9 cellular contexts compared by ENCODE assay signal in genomic region chr1:62800825-62801306, GRCh38. TPM values are rescaled to one million over a fixed set of nuclear protein-coding genes. Genes with fewer than 3 reads are reported as not detected.
DNase-seq lines count a peak whose midpoint lies in the region; ATAC-seq and TF ChIP-seq lines count a peak whose summit lies in the region.
"Had no signal": no experiment of that assay in that cellular context is flagged by ENCODE, and none has a peak within 500 bp of the region (broad histone marks: within the 10 kb centered on the region; RNA-seq: fewer than 3 reads in every experiment).

No MANE protein-coding gene starts in this region.

- DNase-seq in EH (ENCODE audit: low read depth) (peak; percentile 44), kidney glomerular epithelial cell (lab: John Stamatoyannopoulos, UW) (no peak), NK-92 (lab: John Stamatoyannopoulos, UW; ENCODE audit: unreplicated experiment) (no peak), smooth muscle cell (lab: John Stamatoyannopoulos, UW; ENCODE audit: unreplicated experiment) (no peak), NCI-H226 (no peak)
- DNase-seq in activated CD8-positive, alpha-beta T cell treated with anti-CD3 and anti-CD28 coated beads for 36 hours = no peak
- DNase-seq: pancreas had no signal

- no peak for TF ChIP-seq CTCF in activated CD8-positive, alpha-beta T cell treated with anti-CD3 and anti-CD28 coated beads for 36 hours (IDR thresholded peaks at IDR 0.05)
- TF ChIP-seq CTCF in smooth muscle cell (IDR thresholded peaks at IDR 0.05; ENCODE audit: borderline replicate concordance, insufficient read depth, poor library complexity, severe bottlenecking) = no peak

- 92% methylated on average over 3 of the region's 3 CpGs for WGBS in smooth muscle cell (ENCODE audit: low lambda C conversion rate)

- H3K9me3 Mint-ChIP-seq in activated CD8-positive, alpha-beta T cell treated with anti-CD3 and anti-CD28 coated beads for 36 hours = peaks cover 2% of the 10 kb centered on the region

- H2AFZ ChIP-seq in smooth muscle cell (ENCODE audit: low read depth) = no peak overlapping the region

- H3K27me3 Mint-ChIP-seq in activated CD8-positive, alpha-beta T cell treated with anti-CD3 and anti-CD28 coated beads for 36 hours = no peaks in the 10 kb centered on the region

- H3K4me3 ChIP-seq in smooth muscle cell = no peak overlapping the region
- H3K4me3 ChIP-seq: pancreas had no signal

- peak; percentile 98 for ATAC-seq in GM19463 (IDR thresholded peaks at IDR 0.05; ENCODE audit: unreplicated experiment)
- peak; percentile 100 for ATAC-seq in HG03354 (IDR thresholded peaks at IDR 0.05; ENCODE audit: poor library complexity, severe bottlenecking, unreplicated experiment)
- peak; percentile 74 for ATAC-seq in activated CD8-positive, alpha-beta T cell treated with anti-CD3 and anti-CD28 coated beads for 36 hours

- H3K79me2 ChIP-seq in smooth muscle cell (ENCODE audit: low read depth) = no peaks in the 10 kb centered on the region

- H3K4me2 ChIP-seq in smooth muscle cell = no peak overlapping the region

- H3K27ac ChIP-seq in smooth muscle cell (ENCODE audit: low read depth) = no peak overlapping the region
- H3K27ac ChIP-seq: pancreas had no signal

- H3K36me3 Mint-ChIP-seq in activated CD8-positive, alpha-beta T cell treated with anti-CD3 and anti-CD28 coated beads for 36 hours (ENCODE audit: low read depth) = peaks cover 5% of the 10 kb centered on the region

- H3K9ac ChIP-seq in smooth muscle cell (ENCODE audit: low read depth) = no peak overlapping the region

- peak overlapping the region; percentile 55 for H3K27ac Mint-ChIP-seq in activated CD8-positive, alpha-beta T cell treated with anti-CD3 and anti-CD28 coated beads for 36 hours

- no peaks in the 10 kb centered on the region for H3K36me3 ChIP-seq in smooth muscle cell (ENCODE audit: low read depth)
- H3K36me3 ChIP-seq: pancreas had no signal

- CTCF ChIA-PET in activated CD8-positive, alpha-beta T cell treated with anti-CD3 and anti-CD28 coated beads for 36 hours (lab: Charles Lee) = no interaction called here

- H3F3A ChIP-seq in smooth muscle cell (ENCODE audit: low read depth) = no peaks in the 10 kb centered on the region

- no peaks in the 10 kb centered on the region for H3K27me3 ChIP-seq in smooth muscle cell (ENCODE audit: low read depth)
- H3K27me3 ChIP-seq: pancreas had no signal

- intact Hi-C loops in activated CD8-positive, alpha-beta T cell treated with anti-CD3 and anti-CD28 coated beads for 36 hours (cut with micrococcal nuclease) = no loop called here

- peaks cover 17% of the 10 kb centered on the region for H3K4me1 Mint-ChIP-seq in activated CD8-positive, alpha-beta T cell treated with anti-CD3 and anti-CD28 coated beads for 36 hours (ENCODE audit: low read depth)

- H3K4me3 Mint-ChIP-seq in activated CD8-positive, alpha-beta T cell treated with anti-CD3 and anti-CD28 coated beads for 36 hours = no peak overlapping the region

- H4K20me1 ChIP-seq in smooth muscle cell (ENCODE audit: low read depth) = peaks cover 14% of the 10 kb centered on the region

- POLR2A ChIA-PET in activated CD8-positive, alpha-beta T cell treated with anti-CD3 and anti-CD28 coated beads for 36 hours (lab: Charles Lee) = no interaction called here

- H3K9me3 ChIP-seq in smooth muscle cell (replicated peaks; ENCODE audit: low read depth) = no peaks in the 10 kb centered on the region
- H3K9me3 ChIP-seq: pancreas had no signal

- no peaks in the 10 kb centered on the region for H3K4me1 ChIP-seq in smooth muscle cell (ENCODE audit: low read depth)

RNA-seq across cellular contexts. Expression of gene ATG4C, which starts 16.9 kb away (rescaled TPM):
- total RNA-seq in activated CD8-positive, alpha-beta T cell treated with anti-CD3 and anti-CD28 coated beads for 36 hours = 10 to 100 TPM; 13.7 to 15.5 TPM
- 13.4 and 13.5 TPM in 2 replicates for total RNA-seq in smooth muscle cell
- 7.0 and 11.5 TPM in 2 replicates for polyA plus RNA-seq in smooth muscle cell
